1 cellular context compared by ENCODE assay signal in the genomic region with DNA sequence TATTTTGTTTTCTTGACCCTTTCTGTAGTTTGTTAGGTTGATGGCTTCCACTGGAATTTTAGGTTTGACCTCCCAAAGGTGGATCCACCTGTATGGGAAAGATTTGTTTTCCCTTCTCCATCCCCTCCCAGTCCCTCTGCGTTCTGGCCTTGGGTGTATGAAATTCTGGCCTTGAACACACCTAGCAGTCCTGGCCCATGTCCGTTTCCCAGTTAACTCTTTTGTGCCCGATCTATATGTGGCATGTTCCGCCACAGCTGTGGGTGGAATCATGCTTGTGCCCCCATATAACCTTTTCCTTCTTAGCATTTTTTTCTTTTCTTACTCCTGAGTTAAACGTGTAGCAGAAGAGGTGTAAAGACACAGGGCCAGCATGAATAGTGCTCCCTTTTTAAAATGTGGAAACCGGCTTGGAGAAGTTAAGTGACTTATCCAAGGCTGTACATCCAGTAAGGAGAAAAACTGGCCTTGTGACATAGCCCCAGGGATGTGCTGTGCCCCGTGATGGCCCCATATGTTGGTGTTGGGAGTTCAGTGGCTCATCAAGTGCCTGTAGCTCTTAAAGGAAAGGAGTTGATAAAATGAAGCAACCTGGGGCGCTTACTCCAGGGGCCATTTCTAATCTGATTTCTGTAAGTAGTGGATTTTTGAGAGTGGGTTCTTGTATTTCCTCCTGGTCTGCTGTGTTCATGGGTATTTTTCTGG.
A peak's percentile ranks its signal among the peaks of the same experiment; 100 is the strongest.
TF ChIP-seq lines count a peak whose summit lies in the region.

No MANE protein-coding gene starts in this region.

TF ChIP-seq in HepG2, 621 proteins besides CTCF, POLR2A, EP300 and RAD21 (continued from another document and continues in another):
- TF ChIP-seq, protein P1, sequence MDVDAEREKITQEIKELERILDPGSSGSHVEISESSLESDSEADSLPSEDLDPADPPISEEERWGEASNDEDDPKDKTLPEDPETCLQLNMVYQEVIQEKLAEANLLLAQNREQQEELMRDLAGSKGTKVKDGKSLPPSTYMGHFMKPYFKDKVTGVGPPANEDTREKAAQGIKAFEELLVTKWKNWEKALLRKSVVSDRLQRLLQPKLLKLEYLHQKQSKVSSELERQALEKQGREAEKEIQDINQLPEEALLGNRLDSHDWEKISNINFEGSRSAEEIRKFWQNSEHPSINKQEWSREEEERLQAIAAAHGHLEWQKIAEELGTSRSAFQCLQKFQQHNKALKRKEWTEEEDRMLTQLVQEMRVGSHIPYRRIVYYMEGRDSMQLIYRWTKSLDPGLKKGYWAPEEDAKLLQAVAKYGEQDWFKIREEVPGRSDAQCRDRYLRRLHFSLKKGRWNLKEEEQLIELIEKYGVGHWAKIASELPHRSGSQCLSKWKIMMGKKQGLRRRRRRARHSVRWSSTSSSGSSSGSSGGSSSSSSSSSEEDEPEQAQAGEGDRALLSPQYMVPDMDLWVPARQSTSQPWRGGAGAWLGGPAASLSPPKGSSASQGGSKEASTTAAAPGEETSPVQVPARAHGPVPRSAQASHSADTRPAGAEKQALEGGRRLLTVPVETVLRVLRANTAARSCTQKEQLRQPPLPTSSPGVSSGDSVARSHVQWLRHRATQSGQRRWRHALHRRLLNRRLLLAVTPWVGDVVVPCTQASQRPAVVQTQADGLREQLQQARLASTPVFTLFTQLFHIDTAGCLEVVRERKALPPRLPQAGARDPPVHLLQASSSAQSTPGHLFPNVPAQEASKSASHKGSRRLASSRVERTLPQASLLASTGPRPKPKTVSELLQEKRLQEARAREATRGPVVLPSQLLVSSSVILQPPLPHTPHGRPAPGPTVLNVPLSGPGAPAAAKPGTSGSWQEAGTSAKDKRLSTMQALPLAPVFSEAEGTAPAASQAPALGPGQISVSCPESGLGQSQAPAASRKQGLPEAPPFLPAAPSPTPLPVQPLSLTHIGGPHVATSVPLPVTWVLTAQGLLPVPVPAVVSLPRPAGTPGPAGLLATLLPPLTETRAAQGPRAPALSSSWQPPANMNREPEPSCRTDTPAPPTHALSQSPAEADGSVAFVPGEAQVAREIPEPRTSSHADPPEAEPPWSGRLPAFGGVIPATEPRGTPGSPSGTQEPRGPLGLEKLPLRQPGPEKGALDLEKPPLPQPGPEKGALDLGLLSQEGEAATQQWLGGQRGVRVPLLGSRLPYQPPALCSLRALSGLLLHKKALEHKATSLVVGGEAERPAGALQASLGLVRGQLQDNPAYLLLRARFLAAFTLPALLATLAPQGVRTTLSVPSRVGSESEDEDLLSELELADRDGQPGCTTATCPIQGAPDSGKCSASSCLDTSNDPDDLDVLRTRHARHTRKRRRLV (CRISPR knock-in tag; IDR thresholded peaks at IDR 0.05): no peak
- no peak for TF ChIP-seq NRL (CRISPR knock-in tag; IDR thresholded peaks at IDR 0.05; ENCODE audit: borderline replicate concordance)
- 0 out of 2 replicates have a peak, but pooled peaks have one; percentile 59 for TF ChIP-seq KDM4B (CRISPR knock-in tag; IDR thresholded peaks at IDR 0.05)
- no peak for TF ChIP-seq NFE2 (CRISPR knock-in tag; IDR thresholded peaks at IDR 0.05)
- TF ChIP-seq TEAD2 (CRISPR knock-in tag; IDR thresholded peaks at IDR 0.05): no peak
- TF ChIP-seq ZNF547 (CRISPR knock-in tag; IDR thresholded peaks at IDR 0.05): no peak
- TF ChIP-seq, protein P2, sequence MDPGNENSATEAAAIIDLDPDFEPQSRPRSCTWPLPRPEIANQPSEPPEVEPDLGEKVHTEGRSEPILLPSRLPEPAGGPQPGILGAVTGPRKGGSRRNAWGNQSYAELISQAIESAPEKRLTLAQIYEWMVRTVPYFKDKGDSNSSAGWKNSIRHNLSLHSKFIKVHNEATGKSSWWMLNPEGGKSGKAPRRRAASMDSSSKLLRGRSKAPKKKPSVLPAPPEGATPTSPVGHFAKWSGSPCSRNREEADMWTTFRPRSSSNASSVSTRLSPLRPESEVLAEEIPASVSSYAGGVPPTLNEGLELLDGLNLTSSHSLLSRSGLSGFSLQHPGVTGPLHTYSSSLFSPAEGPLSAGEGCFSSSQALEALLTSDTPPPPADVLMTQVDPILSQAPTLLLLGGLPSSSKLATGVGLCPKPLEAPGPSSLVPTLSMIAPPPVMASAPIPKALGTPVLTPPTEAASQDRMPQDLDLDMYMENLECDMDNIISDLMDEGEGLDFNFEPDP (CRISPR knock-in tag; conservative IDR thresholded peaks at IDR 0.05): no peak
- no peak for TF ChIP-seq PAWR (CRISPR knock-in tag; IDR thresholded peaks at IDR 0.05; ENCODE audit: borderline replicate concordance)
- peak; percentile 41; the same call in 1 of the 2 replicates for TF ChIP-seq ZNF292 (CRISPR knock-in tag; IDR thresholded peaks at IDR 0.05; ENCODE audit: borderline replicate concordance, low read depth)
- TF ChIP-seq, protein P3, sequence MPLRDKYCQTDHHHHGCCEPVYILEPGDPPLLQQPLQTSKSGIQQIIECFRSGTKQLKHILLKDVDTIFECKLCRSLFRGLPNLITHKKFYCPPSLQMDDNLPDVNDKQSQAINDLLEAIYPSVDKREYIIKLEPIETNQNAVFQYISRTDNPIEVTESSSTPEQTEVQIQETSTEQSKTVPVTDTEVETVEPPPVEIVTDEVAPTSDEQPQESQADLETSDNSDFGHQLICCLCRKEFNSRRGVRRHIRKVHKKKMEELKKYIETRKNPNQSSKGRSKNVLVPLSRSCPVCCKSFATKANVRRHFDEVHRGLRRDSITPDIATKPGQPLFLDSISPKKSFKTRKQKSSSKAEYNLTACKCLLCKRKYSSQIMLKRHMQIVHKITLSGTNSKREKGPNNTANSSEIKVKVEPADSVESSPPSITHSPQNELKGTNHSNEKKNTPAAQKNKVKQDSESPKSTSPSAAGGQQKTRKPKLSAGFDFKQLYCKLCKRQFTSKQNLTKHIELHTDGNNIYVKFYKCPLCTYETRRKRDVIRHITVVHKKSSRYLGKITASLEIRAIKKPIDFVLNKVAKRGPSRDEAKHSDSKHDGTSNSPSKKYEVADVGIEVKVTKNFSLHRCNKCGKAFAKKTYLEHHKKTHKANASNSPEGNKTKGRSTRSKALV (CRISPR knock-in tag; IDR thresholded peaks at IDR 0.05): no peak
- TF ChIP-seq, protein P4, sequence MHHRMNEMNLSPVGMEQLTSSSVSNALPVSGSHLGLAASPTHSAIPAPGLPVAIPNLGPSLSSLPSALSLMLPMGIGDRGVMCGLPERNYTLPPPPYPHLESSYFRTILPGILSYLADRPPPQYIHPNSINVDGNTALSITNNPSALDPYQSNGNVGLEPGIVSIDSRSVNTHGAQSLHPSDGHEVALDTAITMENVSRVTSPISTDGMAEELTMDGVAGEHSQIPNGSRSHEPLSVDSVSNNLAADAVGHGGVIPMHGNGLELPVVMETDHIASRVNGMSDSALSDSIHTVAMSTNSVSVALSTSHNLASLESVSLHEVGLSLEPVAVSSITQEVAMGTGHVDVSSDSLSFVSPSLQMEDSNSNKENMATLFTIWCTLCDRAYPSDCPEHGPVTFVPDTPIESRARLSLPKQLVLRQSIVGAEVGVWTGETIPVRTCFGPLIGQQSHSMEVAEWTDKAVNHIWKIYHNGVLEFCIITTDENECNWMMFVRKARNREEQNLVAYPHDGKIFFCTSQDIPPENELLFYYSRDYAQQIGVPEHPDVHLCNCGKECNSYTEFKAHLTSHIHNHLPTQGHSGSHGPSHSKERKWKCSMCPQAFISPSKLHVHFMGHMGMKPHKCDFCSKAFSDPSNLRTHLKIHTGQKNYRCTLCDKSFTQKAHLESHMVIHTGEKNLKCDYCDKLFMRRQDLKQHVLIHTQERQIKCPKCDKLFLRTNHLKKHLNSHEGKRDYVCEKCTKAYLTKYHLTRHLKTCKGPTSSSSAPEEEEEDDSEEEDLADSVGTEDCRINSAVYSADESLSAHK (CRISPR knock-in tag; IDR thresholded peaks at IDR 0.05; ENCODE audit: borderline replicate concordance): no peak
- TF ChIP-seq, protein P5, sequence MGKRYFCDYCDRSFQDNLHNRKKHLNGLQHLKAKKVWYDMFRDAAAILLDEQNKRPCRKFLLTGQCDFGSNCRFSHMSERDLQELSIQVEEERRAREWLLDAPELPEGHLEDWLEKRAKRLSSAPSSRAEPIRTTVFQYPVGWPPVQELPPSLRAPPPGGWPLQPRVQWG (CRISPR knock-in tag; IDR thresholded peaks at IDR 0.05; ENCODE audit: borderline replicate concordance, low read depth): no peak
- no peak for TF ChIP-seq STAT5B (CRISPR knock-in tag; IDR thresholded peaks at IDR 0.05)
- peak; percentile 57; the same call in 1 of the 2 replicates for TF ChIP-seq GFI1 (CRISPR knock-in tag; IDR thresholded peaks at IDR 0.05; ENCODE audit: borderline replicate concordance)
- no peak for TF ChIP-seq RARG (CRISPR knock-in tag; IDR thresholded peaks at IDR 0.05; ENCODE audit: low read depth)
- TF ChIP-seq ZNF577 (CRISPR knock-in tag; IDR thresholded peaks at IDR 0.05; ENCODE audit: borderline replicate concordance, low read depth): no peak
- TF ChIP-seq PRPF4 (IDR thresholded peaks at IDR 0.05; ENCODE audit: low read depth, low read length, poor library complexity, severe bottlenecking): no peak
- no peak for TF ChIP-seq HDAC6 (IDR thresholded peaks at IDR 0.05; ENCODE audit: low read depth, low read length)
- TF ChIP-seq SOX6 (IDR thresholded peaks at IDR 0.05): no peak
- peak; percentile 83 for TF ChIP-seq SOX6 (CRISPR knock-in tag; IDR thresholded peaks at IDR 0.05)
- TF ChIP-seq XRCC5 (optimal IDR thresholded peaks at IDR 0.05; ENCODE audit: low read length): no peak
- TF ChIP-seq ZNF570 (CRISPR knock-in tag; IDR thresholded peaks at IDR 0.05; ENCODE audit: borderline replicate concordance): no peak
- TF ChIP-seq, protein P6, sequence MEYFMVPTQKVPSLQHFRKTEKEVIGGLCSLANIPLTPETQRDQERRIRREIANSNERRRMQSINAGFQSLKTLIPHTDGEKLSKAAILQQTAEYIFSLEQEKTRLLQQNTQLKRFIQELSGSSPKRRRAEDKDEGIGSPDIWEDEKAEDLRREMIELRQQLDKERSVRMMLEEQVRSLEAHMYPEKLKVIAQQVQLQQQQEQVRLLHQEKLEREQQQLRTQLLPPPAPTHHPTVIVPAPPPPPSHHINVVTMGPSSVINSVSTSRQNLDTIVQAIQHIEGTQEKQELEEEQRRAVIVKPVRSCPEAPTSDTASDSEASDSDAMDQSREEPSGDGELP (IDR thresholded peaks at IDR 0.05; ENCODE audit: borderline replicate concordance, low read depth): peak; percentile 50; the same call in 1 of the 2 replicates
- TF ChIP-seq ZNF564 (CRISPR knock-in tag; IDR thresholded peaks at IDR 0.05): no peak
- TF ChIP-seq ZNF883 (CRISPR knock-in tag; IDR thresholded peaks at IDR 0.05; ENCODE audit: not compliant biosample characterization): no peak
- no peak for TF ChIP-seq SUZ12 (IDR thresholded peaks at IDR 0.05; ENCODE audit: low read depth, low read length)
- TF ChIP-seq ZNF367 (CRISPR knock-in tag; IDR thresholded peaks at IDR 0.05; ENCODE audit: borderline replicate concordance): no peak
- TF ChIP-seq ZNF790 (CRISPR knock-in tag; IDR thresholded peaks at IDR 0.05; ENCODE audit: borderline replicate concordance): no peak
- no peak for TF ChIP-seq KLF6 (CRISPR knock-in tag; IDR thresholded peaks at IDR 0.05)
- no peak for TF ChIP-seq MAF1 (CRISPR knock-in tag; IDR thresholded peaks at IDR 0.05; ENCODE audit: borderline replicate concordance)
- TF ChIP-seq U2AF2 (IDR thresholded peaks at IDR 0.05; ENCODE audit: low read depth, low read length): no peak
- TF ChIP-seq KLF11 (CRISPR knock-in tag; IDR thresholded peaks at IDR 0.05): no peak
- peak; percentile 60 for TF ChIP-seq DPF2 (CRISPR knock-in tag; IDR thresholded peaks at IDR 0.05; ENCODE audit: borderline replicate concordance, low read depth)
- no peak for TF ChIP-seq HIVEP1 (CRISPR knock-in tag; IDR thresholded peaks at IDR 0.05)
- no peak for TF ChIP-seq IRX3 (CRISPR knock-in tag; IDR thresholded peaks at IDR 0.05; ENCODE audit: borderline replicate concordance, low read depth)
- TF ChIP-seq, protein P7, sequence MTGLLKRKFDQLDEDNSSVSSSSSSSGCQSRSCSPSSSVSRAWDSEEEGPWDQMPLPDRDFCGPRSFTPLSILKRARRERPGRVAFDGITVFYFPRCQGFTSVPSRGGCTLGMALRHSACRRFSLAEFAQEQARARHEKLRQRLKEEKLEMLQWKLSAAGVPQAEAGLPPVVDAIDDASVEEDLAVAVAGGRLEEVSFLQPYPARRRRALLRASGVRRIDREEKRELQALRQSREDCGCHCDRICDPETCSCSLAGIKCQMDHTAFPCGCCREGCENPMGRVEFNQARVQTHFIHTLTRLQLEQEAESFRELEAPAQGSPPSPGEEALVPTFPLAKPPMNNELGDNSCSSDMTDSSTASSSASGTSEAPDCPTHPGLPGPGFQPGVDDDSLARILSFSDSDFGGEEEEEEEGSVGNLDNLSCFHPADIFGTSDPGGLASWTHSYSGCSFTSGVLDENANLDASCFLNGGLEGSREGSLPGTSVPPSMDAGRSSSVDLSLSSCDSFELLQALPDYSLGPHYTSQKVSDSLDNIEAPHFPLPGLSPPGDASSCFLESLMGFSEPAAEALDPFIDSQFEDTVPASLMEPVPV (CRISPR knock-in tag; IDR thresholded peaks at IDR 0.05): no peak
- no peak for TF ChIP-seq ZNF432 (CRISPR knock-in tag; IDR thresholded peaks at IDR 0.05; ENCODE audit: borderline replicate concordance)
- no peak for TF ChIP-seq EZH2 (conservative IDR thresholded peaks at IDR 0.05; ENCODE audit: low read depth, low read length)
